In genomic region chr18:74252032-74252380, GRCh38 we compare ENCODE assay signal across 11 cellular contexts. TPM values are rescaled to one million over a fixed set of nuclear protein-coding genes. Genes with fewer than 3 reads are reported as not detected.
DNase-seq lines count a peak whose midpoint lies in the region; TF ChIP-seq lines count a peak whose summit lies in the region.
"Had no signal": no experiment of that assay in that cellular context is flagged by ENCODE, and none has a peak within 500 bp of the region (broad histone marks: within the 10 kb centered on the region; RNA-seq: fewer than 3 reads in every experiment).

No MANE protein-coding gene starts in this region.

- H2BK5ac ChIP-seq in mesenchymal stem cell (ENCODE audit: low read depth, low read length, poor library complexity, severe bottlenecking), result no peak overlapping the region
- no peak overlapping the region for H2BK5ac ChIP-seq in H9 (ENCODE audit: insufficient read length, low read length)

- peak overlapping the region; percentile 11 for H3K4me3 Mint-ChIP-seq in HFFc6
- no peak overlapping the region for H3K4me3 Mint-ChIP-seq in H9

- no peaks in the 10 kb centered on the region for H3K79me1 ChIP-seq in mesenchymal stem cell (replicated peaks; ENCODE audit: low read length, poor library complexity, severe bottlenecking)
- no peaks in the 10 kb centered on the region for H3K79me1 ChIP-seq in H9 (ENCODE audit: insufficient read depth, low read depth, low read length, poor library complexity, severe bottlenecking)

- H2AK5ac ChIP-seq in mesenchymal stem cell (ENCODE audit: low read length, severe bottlenecking), result no peak overlapping the region
- no peak overlapping the region for H2AK5ac ChIP-seq in H9 (ENCODE audit: insufficient read length, low read length)

- no peaks in the 10 kb centered on the region for H3K79me2 ChIP-seq in ACC112 (ENCODE audit: control insufficient read depth, insufficient read depth, low read length, unreplicated experiment)
- H3K79me2 ChIP-seq in H9 (ENCODE audit: insufficient read depth, low read length), result no peaks in the 10 kb centered on the region; the same call in 1 of the 2 replicates
- H3K79me2 ChIP-seq: parathyroid adenoma had no signal

- H3K4me1 ChIP-seq in ACC112 (ENCODE audit: control insufficient read depth, insufficient read depth, low read length, unreplicated experiment), result peaks cover 38% of the 10 kb centered on the region
- no peaks in the 10 kb centered on the region for H3K4me1 ChIP-seq in mesenchymal stem cell (ENCODE audit: control insufficient read depth, insufficient read depth, low read depth, low read length)
- H3K4me1 ChIP-seq in H9 (ENCODE audit: insufficient read depth, low read length), result 0 out of 2 replicates have a peak, but pooled peaks cover 3% of the 10 kb centered on the region

- H3K4me2 ChIP-seq in mesenchymal stem cell (ENCODE audit: low read length, poor library complexity, severe bottlenecking) (no peak overlapping the region), H9 (ENCODE audit: insufficient read depth, insufficient read length, low read length) (no peak overlapping the region)

- H4K5ac ChIP-seq in H9 (ENCODE audit: insufficient read length, low read depth, low read length), result no peak overlapping the region

- peak overlapping the region; percentile 56 for H3K9ac ChIP-seq in mesenchymal stem cell (ENCODE audit: low read length)
- H3K9ac ChIP-seq in H9 (ENCODE audit: extremely low read depth, insufficient read length, low read length), result no peak overlapping the region
- H3K9ac ChIP-seq: parathyroid adenoma had no signal

- H2BK15ac ChIP-seq in mesenchymal stem cell (ENCODE audit: low read depth, poor library complexity, severe bottlenecking) (no peak overlapping the region), H9 (ENCODE audit: low read depth, low read length) (no peak overlapping the region)

- no peaks in the 10 kb centered on the region for H3K27me3 ChIP-seq in ACC112 (ENCODE audit: insufficient read depth, low read length)
- no peaks in the 10 kb centered on the region for H3K27me3 ChIP-seq in mesenchymal stem cell (ENCODE audit: control insufficient read depth in 1 of 2, insufficient read depth in 1 of 2, low read length in 2 of 2)
- no peaks in the 10 kb centered on the region for H3K27me3 ChIP-seq in H9 (ENCODE audit: insufficient read depth, low read length)

- no peaks in the 10 kb centered on the region for H4K20me1 ChIP-seq in H9 (ENCODE audit: control insufficient read depth, insufficient read depth, insufficient read length)

- DNase-seq in HFFc6 (peak; percentile 55), amniotic epithelial cell (ENCODE audit: low read depth) (peak; percentile 84), mesenchymal stem cell (peak; percentile 76), H9 (no peak), DMS53 treated with DMSO at 0.1 percent for 48 hours (lab: John Stamatoyannopoulos, UW; ENCODE audit: unreplicated experiment) (no peak), GDM1 (lab: John Stamatoyannopoulos, UW) (no peak)
- DNase-seq in effector CD4-positive, alpha-beta T cell, result no peak
- DNase-seq: activated CD8-positive, alpha-beta memory T cell treated with anti-CD3 and anti-CD28 coated beads for 24 hours; NCI-H1417 treated with DMSO at 0.1 percent for 48 hours had no signal

- H3K9me3 Mint-ChIP-seq in HFFc6, result no peaks in the 10 kb centered on the region
- no peaks in the 10 kb centered on the region; a peak in 1 of 5 replicates for H3K9me3 Mint-ChIP-seq in H9

- H3K9me3 ChIP-seq in mesenchymal stem cell (ENCODE audit: control insufficient read depth, low read length) (no peaks in the 10 kb centered on the region), H9 (ENCODE audit: control insufficient read depth, low read depth, low read length) (no peaks in the 10 kb centered on the region)

- H2AFZ ChIP-seq in ACC112 (ENCODE audit: low read length, unreplicated experiment), result no peak overlapping the region
- H2AFZ ChIP-seq in mesenchymal stem cell (ENCODE audit: low read depth, low read length), result no peak overlapping the region
- H2AFZ ChIP-seq in H9 (ENCODE audit: low read length), result no peak overlapping the region
- H2AFZ ChIP-seq: parathyroid adenoma had no signal

- no peak overlapping the region for H4K91ac ChIP-seq in mesenchymal stem cell (ENCODE audit: low read length)
- no peak overlapping the region for H4K91ac ChIP-seq in H9 (ENCODE audit: insufficient read length, low read depth, low read length)

- H3K4me3 ChIP-seq in ACC112 (ENCODE audit: low read depth, low read length) (no peak overlapping the region), mesenchymal stem cell (ENCODE audit: insufficient read depth in 1 of 2, low read depth in 1 of 2, low read length in 2 of 2) (no peak overlapping the region)

- no peaks in the 10 kb centered on the region; the same call in none of the 2 replicates for H3K27me3 Mint-ChIP-seq in HFFc6 (ENCODE audit: insufficient read depth)
- no peaks in the 10 kb centered on the region for H3K27me3 Mint-ChIP-seq in H9 (ENCODE audit: low read depth)

- TF ChIP-seq CTCF in HFFc6 (IDR thresholded peaks at IDR 0.05), result no peak
- no peak for TF ChIP-seq CTCF in H9 (conservative IDR thresholded peaks at IDR 0.05)

- no peak overlapping the region for H2BK20ac ChIP-seq in H9 (ENCODE audit: low read depth, low read length, poor library complexity, severe bottlenecking)

- H3K4me1 Mint-ChIP-seq in HFFc6 (ENCODE audit: low read depth) (peaks cover 61% of the 10 kb centered on the region), H9 (peaks cover 25 to 27% of the 10 kb centered on the region in 2 experiments)

- H3K27ac Mint-ChIP-seq in HFFc6 (peak overlapping the region; percentile 69), H9 (no peak overlapping the region; a peak in 1 of 7 replicates)

- H3K4ac ChIP-seq in mesenchymal stem cell (ENCODE audit: low read depth in 1 of 2, low read length in 2 of 2) (no peak overlapping the region), H9 (ENCODE audit: low read depth, low read length) (no peak overlapping the region)

- H4K8ac ChIP-seq in mesenchymal stem cell (ENCODE audit: low read length) (no peak overlapping the region), H9 (replicated peaks; ENCODE audit: insufficient read length, low read depth, low read length) (no peak overlapping the region)

- no peak overlapping the region for H3K14ac ChIP-seq in mesenchymal stem cell (ENCODE audit: low read length in 2 of 2)
- no peak overlapping the region for H3K14ac ChIP-seq in H9 (ENCODE audit: insufficient read depth, low read length)

- H3K36me3 ChIP-seq in ACC112 (ENCODE audit: insufficient read depth, low read length), result no peaks in the 10 kb centered on the region
- H3K36me3 ChIP-seq in mesenchymal stem cell (ENCODE audit: control insufficient read depth in 1 of 2, insufficient read depth in 2 of 2, low read depth in 1 of 2, low read length in 2 of 2), result peaks cover 10 to 14% of the 10 kb centered on the region in 2 experiments

- no peak overlapping the region for H3K18ac ChIP-seq in mesenchymal stem cell (ENCODE audit: low read depth in 1 of 2, low read length in 2 of 2)
- no peak overlapping the region for H3K18ac ChIP-seq in H9 (ENCODE audit: insufficient read length, low read depth, low read length)

- no peak overlapping the region for H2BK120ac ChIP-seq in mesenchymal stem cell (ENCODE audit: low read depth, low read length)
- H2BK120ac ChIP-seq in H9 (ENCODE audit: low read depth, low read length, poor library complexity, severe bottlenecking), result no peak overlapping the region

- H3K23me2 ChIP-seq in H9 (ENCODE audit: insufficient read length, low read depth, low read length, poor library complexity, severe bottlenecking), result no peaks in the 10 kb centered on the region

- H3K36me3 Mint-ChIP-seq in HFFc6 (ENCODE audit: low read depth) (peaks cover 20% of the 10 kb centered on the region), H9 (ENCODE audit: insufficient read depth in 1 of 3, low read depth in 3 of 3) (peaks cover 9 to 40% (median 27%) of the 10 kb centered on the region in 3 experiments)

- 27% methylated on average over 4 of the region's 4 CpGs for WGBS in mesenchymal stem cell
- no CpG with 5 or more reads among the region's 4 CpGs for WGBS in H9 (ENCODE audit: extremely low coverage, insufficient read length, low lambda C conversion rate)

- H3K23ac ChIP-seq in mesenchymal stem cell (ENCODE audit: low read length in 2 of 2) (no peak overlapping the region), H9 (ENCODE audit: insufficient read length, low read depth, low read length) (no peak overlapping the region)

- H3K27ac ChIP-seq in ACC112 (ENCODE audit: low read depth, low read length), result peak overlapping the region; percentile 84
- H3K27ac ChIP-seq in mesenchymal stem cell (ENCODE audit: low read length, poor library complexity, severe bottlenecking), result no peak overlapping the region
- no peak overlapping the region for H3K27ac ChIP-seq in H9 (ENCODE audit: insufficient read length, low read depth, low read length)

- H2BK12ac ChIP-seq in mesenchymal stem cell (ENCODE audit: low read length in 2 of 2) (peak overlapping the region in 1 of 2 experiments; percentile 48), H9 (ENCODE audit: insufficient read length, low read depth, low read length) (no peak overlapping the region)

- H3T11ph ChIP-seq in H9 (ENCODE audit: low read length), result no peak overlapping the region

- H3K56ac ChIP-seq in H9 (ENCODE audit: insufficient read length, low read depth, low read length), result no peak overlapping the region

RNA-seq across cellular contexts. Expression of gene CYB5A, which starts 39.8 kb away (rescaled TPM):
- total RNA-seq in HFFc6 (2021; fragmentation: NEBNext Ultra II Directional; extraction: Animal tissue kit (Norgen Biotek cat#: 25700)), result 10 to 100 TPM; 60.4 to 83.3 (median 69.1) TPM
- 65.7 TPM for polyA plus RNA-seq in mesenchymal stem cell (2013, experiment 1 of 2)
- 74.5 TPM for polyA plus RNA-seq in mesenchymal stem cell (2013, experiment 2 of 2)
- total RNA-seq in H9 (2021), result 87.9 and 93.2 TPM in 2 replicates

Comparison
In these comparisons a context has a peak if more than half of its experiments do, and no peak if none do; other contexts are left out.
1. DNase-seq: peak in HFFc6 (single experiment), amniotic epithelial cell (single experiment) and mesenchymal stem cell (single experiment); none in H9 (single experiment), effector CD4-positive, alpha-beta T cell (single experiment), DMS53 treated with DMSO at 0.1 percent for 48 hours (single experiment) and GDM1 (single experiment).